Comparison of ENCODE assay signal across 1 cellular context in the genomic region with DNA sequence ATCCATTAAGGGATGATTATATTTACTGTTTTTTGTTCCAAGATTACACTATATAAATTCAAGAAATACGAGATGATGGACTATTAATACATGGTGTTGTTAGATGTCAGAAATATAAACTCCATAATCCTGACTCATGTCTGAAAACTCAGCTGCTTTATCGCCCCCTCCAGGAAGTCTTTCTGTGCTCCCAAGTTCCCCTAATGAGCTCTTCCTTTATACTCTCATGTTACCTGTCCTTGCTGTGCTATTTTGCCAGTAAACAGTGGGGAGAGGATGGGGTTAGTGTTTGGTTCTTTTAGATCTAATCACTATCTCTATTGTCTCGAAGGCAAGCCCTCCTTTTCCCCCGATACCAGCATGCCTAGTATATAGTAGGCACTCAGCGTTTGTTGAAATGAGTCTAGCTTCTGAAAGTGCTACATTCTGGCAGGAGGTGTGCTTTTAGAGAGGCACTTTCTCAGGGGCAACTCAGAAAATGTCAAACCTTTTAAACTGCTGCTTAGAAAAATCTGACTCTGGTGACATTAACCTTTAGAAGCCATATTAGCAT.
TF ChIP-seq lines count a peak whose summit lies in the region.

No MANE protein-coding gene starts in this region.

TF ChIP-seq in HepG2, 621 proteins besides CTCF, POLR2A, EP300 and RAD21 (continued from another document):
- no peak for TF ChIP-seq ATF3 (CRISPR knock-in tag; IDR thresholded peaks at IDR 0.05)
- no peak for TF ChIP-seq NFIB (CRISPR knock-in tag; IDR thresholded peaks at IDR 0.05; ENCODE audit: borderline replicate concordance)
- no peak for TF ChIP-seq ETV6 (CRISPR knock-in tag; conservative IDR thresholded peaks at IDR 0.05)
- TF ChIP-seq ZNF143 (CRISPR knock-in tag; IDR thresholded peaks at IDR 0.05) = no peak
- no peak for TF ChIP-seq SP2 (CRISPR knock-in tag; IDR thresholded peaks at IDR 0.05)
- no peak for TF ChIP-seq ONECUT2 (CRISPR knock-in tag; IDR thresholded peaks at IDR 0.05)
- TF ChIP-seq HMG20B (CRISPR knock-in tag; conservative IDR thresholded peaks at IDR 0.05) = no peak
- TF ChIP-seq, protein P1, sequence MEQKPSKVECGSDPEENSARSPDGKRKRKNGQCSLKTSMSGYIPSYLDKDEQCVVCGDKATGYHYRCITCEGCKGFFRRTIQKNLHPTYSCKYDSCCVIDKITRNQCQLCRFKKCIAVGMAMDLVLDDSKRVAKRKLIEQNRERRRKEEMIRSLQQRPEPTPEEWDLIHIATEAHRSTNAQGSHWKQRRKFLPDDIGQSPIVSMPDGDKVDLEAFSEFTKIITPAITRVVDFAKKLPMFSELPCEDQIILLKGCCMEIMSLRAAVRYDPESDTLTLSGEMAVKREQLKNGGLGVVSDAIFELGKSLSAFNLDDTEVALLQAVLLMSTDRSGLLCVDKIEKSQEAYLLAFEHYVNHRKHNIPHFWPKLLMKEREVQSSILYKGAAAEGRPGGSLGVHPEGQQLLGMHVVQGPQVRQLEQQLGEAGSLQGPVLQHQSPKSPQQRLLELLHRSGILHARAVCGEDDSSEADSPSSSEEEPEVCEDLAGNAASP (CRISPR knock-in tag; IDR thresholded peaks at IDR 0.05; ENCODE audit: borderline replicate concordance) = no peak
- TF ChIP-seq ZNF230 (CRISPR knock-in tag; IDR thresholded peaks at IDR 0.05) = no peak
- no peak for TF ChIP-seq ZFP62 (CRISPR knock-in tag; IDR thresholded peaks at IDR 0.05)
- no peak for TF ChIP-seq RFX5 (IDR thresholded peaks at IDR 0.05; ENCODE audit: low read depth, low read length)
- TF ChIP-seq SAFB2 (CRISPR knock-in tag; IDR thresholded peaks at IDR 0.05; ENCODE audit: borderline replicate concordance, low read depth) = no peak
- TF ChIP-seq MLX (CRISPR knock-in tag; IDR thresholded peaks at IDR 0.05) = no peak
- no peak for TF ChIP-seq ZBTB7B (CRISPR knock-in tag; IDR thresholded peaks at IDR 0.05)
- TF ChIP-seq FIP1L1 (IDR thresholded peaks at IDR 0.05; ENCODE audit: borderline replicate concordance, insufficient read depth, low read depth, low read length) = no peak
- TF ChIP-seq HMGA1 (CRISPR knock-in tag; conservative IDR thresholded peaks at IDR 0.05) = no peak
- TF ChIP-seq, protein P2, sequence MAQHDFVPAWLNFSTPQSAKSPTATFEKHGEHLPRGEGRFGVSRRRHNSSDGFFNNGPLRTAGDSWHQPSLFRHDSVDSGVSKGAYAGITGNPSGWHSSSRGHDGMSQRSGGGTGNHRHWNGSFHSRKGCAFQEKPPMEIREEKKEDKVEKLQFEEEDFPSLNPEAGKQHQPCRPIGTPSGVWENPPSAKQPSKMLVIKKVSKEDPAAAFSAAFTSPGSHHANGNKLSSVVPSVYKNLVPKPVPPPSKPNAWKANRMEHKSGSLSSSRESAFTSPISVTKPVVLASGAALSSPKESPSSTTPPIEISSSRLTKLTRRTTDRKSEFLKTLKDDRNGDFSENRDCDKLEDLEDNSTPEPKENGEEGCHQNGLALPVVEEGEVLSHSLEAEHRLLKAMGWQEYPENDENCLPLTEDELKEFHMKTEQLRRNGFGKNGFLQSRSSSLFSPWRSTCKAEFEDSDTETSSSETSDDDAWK (CRISPR knock-in tag; IDR thresholded peaks at IDR 0.05) = no peak
- no peak for TF ChIP-seq NCOR1 (IDR thresholded peaks at IDR 0.05; ENCODE audit: borderline replicate concordance, low read length)
- no peak for TF ChIP-seq KMT2B (CRISPR knock-in tag; IDR thresholded peaks at IDR 0.05)
- TF ChIP-seq XRCC5 (optimal IDR thresholded peaks at IDR 0.05; ENCODE audit: low read length) = no peak
- TF ChIP-seq HOXA3 (CRISPR knock-in tag; IDR thresholded peaks at IDR 0.05) = no peak
- no peak for TF ChIP-seq SATB2 (CRISPR knock-in tag; IDR thresholded peaks at IDR 0.05)
- TF ChIP-seq RXRA (CRISPR knock-in tag; IDR thresholded peaks at IDR 0.05) = no peak
- no peak for TF ChIP-seq SRSF9 (IDR thresholded peaks at IDR 0.05; ENCODE audit: borderline replicate concordance, insufficient read depth, low read depth, low read length, poor library complexity, severe bottlenecking)
- TF ChIP-seq, protein P3, sequence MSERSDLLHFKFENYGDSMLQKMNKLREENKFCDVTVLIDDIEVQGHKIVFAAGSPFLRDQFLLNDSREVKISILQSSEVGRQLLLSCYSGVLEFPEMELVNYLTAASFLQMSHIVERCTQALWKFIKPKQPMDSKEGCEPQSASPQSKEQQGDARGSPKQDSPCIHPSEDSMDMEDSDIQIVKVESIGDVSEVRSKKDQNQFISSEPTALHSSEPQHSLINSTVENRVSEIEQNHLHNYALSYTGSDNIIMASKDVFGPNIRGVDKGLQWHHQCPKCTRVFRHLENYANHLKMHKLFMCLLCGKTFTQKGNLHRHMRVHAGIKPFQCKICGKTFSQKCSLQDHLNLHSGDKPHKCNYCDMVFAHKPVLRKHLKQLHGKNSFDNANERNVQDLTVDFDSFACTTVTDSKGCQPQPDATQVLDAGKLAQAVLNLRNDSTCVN (CRISPR knock-in tag; IDR thresholded peaks at IDR 0.05; ENCODE audit: borderline replicate concordance) = no peak
- 0 out of 2 replicates have a peak, but pooled peaks have one; percentile 34 for TF ChIP-seq REPIN1 (CRISPR knock-in tag; IDR thresholded peaks at IDR 0.05; ENCODE audit: borderline replicate concordance, low read depth)
- TF ChIP-seq, protein P4, sequence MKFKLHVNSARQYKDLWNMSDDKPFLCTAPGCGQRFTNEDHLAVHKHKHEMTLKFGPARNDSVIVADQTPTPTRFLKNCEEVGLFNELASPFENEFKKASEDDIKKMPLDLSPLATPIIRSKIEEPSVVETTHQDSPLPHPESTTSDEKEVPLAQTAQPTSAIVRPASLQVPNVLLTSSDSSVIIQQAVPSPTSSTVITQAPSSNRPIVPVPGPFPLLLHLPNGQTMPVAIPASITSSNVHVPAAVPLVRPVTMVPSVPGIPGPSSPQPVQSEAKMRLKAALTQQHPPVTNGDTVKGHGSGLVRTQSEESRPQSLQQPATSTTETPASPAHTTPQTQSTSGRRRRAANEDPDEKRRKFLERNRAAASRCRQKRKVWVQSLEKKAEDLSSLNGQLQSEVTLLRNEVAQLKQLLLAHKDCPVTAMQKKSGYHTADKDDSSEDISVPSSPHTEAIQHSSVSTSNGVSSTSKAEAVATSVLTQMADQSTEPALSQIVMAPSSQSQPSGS (CRISPR knock-in tag; IDR thresholded peaks at IDR 0.05) = no peak
- peak; percentile 53; the same call in 1 of the 2 replicates for TF ChIP-seq ELF3 (CRISPR knock-in tag; IDR thresholded peaks at IDR 0.05)
- no peak for TF ChIP-seq U2AF2 (IDR thresholded peaks at IDR 0.05; ENCODE audit: low read depth, low read length)
- peak; percentile 64 for TF ChIP-seq STAG1 (CRISPR knock-in tag; IDR thresholded peaks at IDR 0.05)
